In the genomic region with DNA sequence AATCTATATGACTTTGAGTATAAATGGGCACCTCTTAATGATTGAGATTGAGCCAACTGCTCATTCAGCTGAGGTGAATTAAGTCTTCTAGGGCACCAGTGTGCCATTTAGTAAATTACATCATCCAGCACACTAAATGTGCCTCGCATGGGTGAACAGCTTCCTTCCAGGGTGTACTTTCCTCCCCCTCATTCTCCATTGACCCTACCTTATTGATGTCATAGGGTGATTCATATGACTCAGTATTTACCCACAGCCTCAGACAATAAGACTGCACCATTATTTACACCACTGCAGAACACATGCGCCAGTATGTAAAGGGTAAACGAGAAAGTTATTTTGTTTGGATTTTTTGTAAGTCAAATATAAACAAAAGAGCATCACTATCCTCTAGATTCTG, we compare ENCODE assay signal across 18 cellular contexts.
DNase-seq lines count a peak whose midpoint lies in the region; ATAC-seq and TF ChIP-seq lines count a peak whose summit lies in the region.
"Had no signal": no experiment of that assay in that cellular context is flagged by ENCODE, and none has a peak within 500 bp of the region (broad histone marks: within the 10 kb centered on the region; RNA-seq: fewer than 3 reads in every experiment).

No MANE protein-coding gene starts in this region.

- no peaks in the 10 kb centered on the region for H3K9me3 ChIP-seq in RWPE2 (ENCODE audit: severe bottlenecking)
- no peaks in the 10 kb centered on the region for H3K9me3 ChIP-seq in mucosa of descending colon
- H3K9me3 ChIP-seq in endodermal cell (ENCODE audit: control insufficient read depth, low read length) = no peaks in the 10 kb centered on the region
- H3K9me3 ChIP-seq: neutrophil had no signal

- no peaks in the 10 kb centered on the region for H3K4me1 Mint-ChIP-seq in endodermal cell
- H3K4me1 Mint-ChIP-seq: CD4-positive, alpha-beta memory T cell had no signal

- H3K27ac ChIP-seq in RWPE2 (ENCODE audit: poor library complexity, severe bottlenecking) (no peak overlapping the region), endodermal cell (ENCODE audit: low read depth, low read length) (no peak overlapping the region)
- H3K27ac ChIP-seq: GM23248, neutrophil, PC-9 had no signal

- H3K9me3 Mint-ChIP-seq in endodermal cell = no peaks in the 10 kb centered on the region

- no peak overlapping the region for H3K27ac Mint-ChIP-seq in endodermal cell
- H3K27ac Mint-ChIP-seq: CD4-positive, alpha-beta memory T cell had no signal

- TF ChIP-seq CTCF in RWPE2 (IDR thresholded peaks at IDR 0.05; ENCODE audit: poor library complexity, severe bottlenecking) (no peak), mucosa of descending colon (IDR thresholded peaks at IDR 0.05) (no peak), endodermal cell (conservative IDR thresholded peaks at IDR 0.05) (no peak)

- H3K4me3 ChIP-seq in RWPE2 (ENCODE audit: severe bottlenecking) = no peak overlapping the region
- no peak overlapping the region for H3K4me3 ChIP-seq in mucosa of descending colon
- H3K4me3 ChIP-seq in endodermal cell (ENCODE audit: low read length) = no peak overlapping the region
- H3K4me3 ChIP-seq: GM23248, lung, PC-9 had no signal

- intact Hi-C loops in mucosa of descending colon (cut with DNase I, micrococcal nuclease) = no loop called here

- H3K9ac ChIP-seq in endodermal cell (ENCODE audit: extremely low read depth, low read length, poor library complexity, severe bottlenecking) = no peak overlapping the region
- H3K9ac ChIP-seq: GM23248 had no signal

- 92% methylated on average over 1 of the region's 3 CpGs; no CpG with 5 or more reads in 1 of the 2 experiments for WGBS in endodermal cell (ENCODE audit: insufficient coverage in 1 of 2, insufficient read length in 1 of 2), 2 experiments

- DNase-seq in H4 (ENCODE audit: low spot score) (peak; percentile 60), NCI-H2029 treated with DMSO at 0.1 percent for 48 hours (lab: John Stamatoyannopoulos, UW) (peak; percentile 78), RWPE2 (ENCODE audit: low spot score) (no peak), mucosa of descending colon (no peak), endodermal cell (no peak)
- no peak for DNase-seq in activated CD4-positive, alpha-beta T cell treated with anti-CD3 and anti-CD28 coated beads, Interleukin-2, amount 50 U/mL, for 1 hour
- DNase-seq: activated CD4-positive, alpha-beta T cell treated with anti-CD3 and anti-CD28 coated beads, Interleukin-2, amount 50 U/mL, for 48 hours; activated effector memory CD4-positive, alpha-beta T cell treated with anti-CD3 and anti-CD28 coated beads, Interleukin-2, amount 50 U/mL, for 16 hours; CD4-positive, alpha-beta memory T cell; GM23248; hippocampal formation; MM.1S; T-helper 2 cell had no signal

- H3K36me3 ChIP-seq in RWPE2 (ENCODE audit: low read depth) = no peaks in the 10 kb centered on the region
- H3K36me3 ChIP-seq in mucosa of descending colon (ENCODE audit: low read depth) = no peaks in the 10 kb centered on the region
- H3K36me3 ChIP-seq in endodermal cell (ENCODE audit: control insufficient read depth, insufficient read depth, low read length) = no peaks in the 10 kb centered on the region
- H3K36me3 ChIP-seq: neutrophil had no signal

- ATAC-seq in RWPE2 (ENCODE audit: low read depth) (peak; percentile 59; the same call in 2 of the 3 replicates), mucosa of descending colon (peak; percentile 36), HG02938 (IDR thresholded peaks at IDR 0.05; ENCODE audit: unreplicated experiment) (no peak), GM19328 (IDR thresholded peaks at IDR 0.05; ENCODE audit: unreplicated experiment) (no peak)

- H3K36me3 Mint-ChIP-seq in endodermal cell (ENCODE audit: low read depth) = no peaks in the 10 kb centered on the region
- H3K36me3 Mint-ChIP-seq: CD4-positive, alpha-beta memory T cell had no signal

- H3K27me3 Mint-ChIP-seq in endodermal cell (ENCODE audit: insufficient read depth) = no peaks in the 10 kb centered on the region
- H3K27me3 Mint-ChIP-seq: CD4-positive, alpha-beta memory T cell had no signal

- H3K4me1 ChIP-seq in RWPE2 (ENCODE audit: insufficient read depth, poor library complexity, severe bottlenecking) = no peaks in the 10 kb centered on the region
- H3K4me1 ChIP-seq in mucosa of descending colon (ENCODE audit: low read depth) = no peaks in the 10 kb centered on the region
- H3K4me1 ChIP-seq in endodermal cell (ENCODE audit: control insufficient read depth, insufficient read depth, low read length) = no peaks in the 10 kb centered on the region

- H3K27me3 ChIP-seq in RWPE2 (ENCODE audit: insufficient read depth, poor library complexity, severe bottlenecking) = peaks cover 3% of the 10 kb centered on the region
- no peaks in the 10 kb centered on the region for H3K27me3 ChIP-seq in endodermal cell (ENCODE audit: control insufficient read depth, insufficient read depth, low read length, poor library complexity, severe bottlenecking)
- H3K27me3 ChIP-seq: neutrophil had no signal

- H3K4me3 Mint-ChIP-seq in endodermal cell = no peak overlapping the region
- H3K4me3 Mint-ChIP-seq: CD4-positive, alpha-beta memory T cell had no signal

Comparison
In these comparisons a context has a peak if more than half of its experiments do, and no peak if none do; other contexts are left out.
1. DNase-seq: peak in H4 (single experiment) and NCI-H2029 treated with DMSO at 0.1 percent for 48 hours (single experiment); none in RWPE2 (single experiment), mucosa of descending colon (0 of 3), activated CD4-positive, alpha-beta T cell treated with anti-CD3 and anti-CD28 coated beads, Interleukin-2, amount 50 U/mL, for 1 hour (single experiment) and endodermal cell (single experiment).
2. ATAC-seq: peak in RWPE2 (single experiment) and mucosa of descending colon (single experiment); none in HG02938 (single experiment) and GM19328 (single experiment).